ENCODE assay signal across 15 cellular contexts in genomic region chr11:72807789-72808188, GRCh38. TPM values are rescaled to one million over a fixed set of nuclear protein-coding genes. Genes with fewer than 3 reads are reported as not detected.
DNase-seq lines count a peak whose midpoint lies in the region; ATAC-seq and TF ChIP-seq lines count a peak whose summit lies in the region.
"Had no signal": no experiment of that assay in that cellular context is flagged by ENCODE, and none has a peak within 500 bp of the region (broad histone marks: within the 10 kb centered on the region; RNA-seq: fewer than 3 reads in every experiment).

No MANE protein-coding gene starts in this region.

- 0 out of 2 replicates have a peak, but pooled peaks cover 3% of the 10 kb centered on the region for H3F3A ChIP-seq in OCI-LY1 (ENCODE audit: insufficient read depth, low read length)

- H3K27ac ChIP-seq in OCI-LY1 (ENCODE audit: low read depth, low read length, poor library complexity, severe bottlenecking) (peak overlapping the region; percentile 59), psoas muscle (peak overlapping the region; percentile 30)

- TF ChIP-seq POLR2A in erythroblast (IDR thresholded peaks at IDR 0.05; ENCODE audit: low read length): no peak

- no peaks in the 10 kb centered on the region for H4K20me1 ChIP-seq in OCI-LY1 (ENCODE audit: insufficient read depth, low read length)

- H2AFZ ChIP-seq in OCI-LY1 (ENCODE audit: low read length): no peak overlapping the region

- no peaks in the 10 kb centered on the region for H3K9me2 ChIP-seq in OCI-LY1 (ENCODE audit: low read depth, low read length)

- ATAC-seq in left cardiac atrium: peak; percentile 32 to 53
- ATAC-seq in psoas muscle: no peak
- ATAC-seq in GM21381 (IDR thresholded peaks at IDR 0.05; ENCODE audit: unreplicated experiment): no peak
- no peak for ATAC-seq in SK-N-SH treated with all-trans-retinoic acid at 6 μM for 48 hours
- ATAC-seq: left colon had no signal

- intact Hi-C loops in left cardiac atrium (cut with DNase I) (no loop called here), psoas muscle (cut with DNase I) (no loop called here)

- H3K4me3 ChIP-seq in OCI-LY1 (ENCODE audit: low read depth, low read length, poor library complexity, severe bottlenecking) (no peak overlapping the region), psoas muscle (no peak overlapping the region)
- H3K4me3 ChIP-seq: SJSA1 had no signal

- peaks cover 20% of the 10 kb centered on the region for H3K36me3 ChIP-seq in OCI-LY1 (ENCODE audit: insufficient read depth, low read length)
- H3K36me3 ChIP-seq in psoas muscle (ENCODE audit: insufficient read depth in 1 of 2, low read depth in 1 of 2): peaks cover 0 to 17% of the 10 kb centered on the region in 2 donors
- H3K36me3 ChIP-seq: SJSA1 had no signal

- H3K9me3 ChIP-seq in OCI-LY1 (ENCODE audit: low read length) (no peaks in the 10 kb centered on the region), psoas muscle (no peaks in the 10 kb centered on the region)
- H3K9me3 ChIP-seq: SJSA1 had no signal

- H3K4me2 ChIP-seq in OCI-LY1 (ENCODE audit: low read length): no peak overlapping the region

- TF ChIP-seq CTCF in OCI-LY1 (IDR thresholded peaks at IDR 0.05; ENCODE audit: low read length) (no peak), psoas muscle (IDR thresholded peaks at IDR 0.05) (no peak)

- H3K9ac ChIP-seq in OCI-LY1 (ENCODE audit: low read length): no peak overlapping the region

- 65 to 80% (median 79%) methylated on average over 2 of the region's 2 CpGs for WGBS in psoas muscle, 3 donors

- H3K27me3 ChIP-seq in OCI-LY1 (ENCODE audit: insufficient read depth, low read length) (no peaks in the 10 kb centered on the region), psoas muscle (ENCODE audit: insufficient read depth in 3 of 3, low read length in 2 of 3) (no peaks in the 10 kb centered on the region)
- H3K27me3 ChIP-seq: SJSA1 had no signal

- peaks cover 9% of the 10 kb centered on the region; the same call in 1 of the 2 replicates for H3K79me2 ChIP-seq in OCI-LY1 (ENCODE audit: insufficient read depth, low read length)

- DNase-seq in CD1c-positive myeloid dendritic cell (ENCODE audit: extremely low spot score) (peak; percentile 77), left cardiac atrium (peak; percentile 9), psoas muscle (no peak), erythroblast (lab: John Stamatoyannopoulos, UW) (no peak)
- DNase-seq in activated CD4-positive, CD25-positive, alpha-beta regulatory T cell (lab: John Stamatoyannopoulos, UW): no peak
- DNase-seq: activated naive CD8-positive, alpha-beta T cell treated with anti-CD3 and anti-CD28 coated beads, Interleukin-2, amount 10 ng/mL, durations not matched to agents 7 days and 5 days; central memory CD4-positive, alpha-beta T cell; hippocampal formation; left colon; NCI-H2029; NCI-H82 had no signal

- H3K4me1 ChIP-seq in OCI-LY1 (ENCODE audit: insufficient read depth, low read length, severe bottlenecking) (peaks cover 20% of the 10 kb centered on the region), psoas muscle (peaks cover 11% of the 10 kb centered on the region)

TF ChIP-seq in SK-N-SH treated with all-trans-retinoic acid at 6 μM for 48 hours, 23 proteins besides CTCF, POLR2A, EP300 and RAD21:
- TF ChIP-seq ZNF565 (CRISPR knock-in tag; conservative IDR thresholded peaks at IDR 0.05; ENCODE audit: low read depth) (no peak), ARNTL (CRISPR knock-in tag; IDR thresholded peaks at IDR 0.05; ENCODE audit: borderline replicate concordance, low read depth) (no peak), SNAI2 (CRISPR knock-in tag; IDR thresholded peaks at IDR 0.05) (no peak), GLIS3 (CRISPR knock-in tag; IDR thresholded peaks at IDR 0.05) (no peak), ZNF8 (CRISPR knock-in tag; IDR thresholded peaks at IDR 0.05) (no peak), POU6F1 (CRISPR knock-in tag; IDR thresholded peaks at IDR 0.05; ENCODE audit: borderline replicate concordance, low read depth) (no peak), CSRNP3 (CRISPR knock-in tag; IDR thresholded peaks at IDR 0.05) (no peak), ZC3H10 (CRISPR knock-in tag; IDR thresholded peaks at IDR 0.05) (no peak), ZFP3 (CRISPR knock-in tag; IDR thresholded peaks at IDR 0.05) (no peak)

RNA-seq across cellular contexts. Expression of gene ATG16L2, which starts 6.4 kb away (rescaled TPM):
- 10 to 100 TPM; 11.9 to 16.3 TPM for total RNA-seq in left cardiac atrium
- 1 to 10 TPM; 4.5 to 9.6 (median 5.4) TPM for total RNA-seq in psoas muscle
- polyA plus RNA-seq in psoas muscle: 1 to 10 TPM; 3.9 to 5.2 (median 4.7) TPM

RNA-seq across cellular contexts. Expression of gene STARD10, which starts 13.9 kb away (rescaled TPM):
- total RNA-seq in left cardiac atrium: 10 to 100 TPM; 87.4 to 93.9 TPM
- 10 to 100 TPM; 47.3 to 70.7 (median 57.7) TPM for total RNA-seq in psoas muscle
- 10 to 100 TPM; 18.6 to 99.9 (median 57.3) TPM for polyA plus RNA-seq in psoas muscle

RNA-seq across cellular contexts. Expression of gene ARAP1, which starts 55.6 kb away (rescaled TPM):
- total RNA-seq in left cardiac atrium: 10 to 100 TPM; 60.3 to 66.9 TPM
- 10 to 100 TPM; 16.0 to 27.5 (median 18.9) TPM for total RNA-seq in psoas muscle
- polyA plus RNA-seq in psoas muscle: 10 to 100 TPM; 16.8 to 19.8 (median 17.5) TPM

Comparison
In these comparisons a context has a peak if more than half of its experiments do, and no peak if none do; other contexts are left out.
1. DNase-seq: peak in CD1c-positive myeloid dendritic cell (single experiment) and left cardiac atrium (single experiment); none in psoas muscle (0 of 2), erythroblast (0 of 2) and activated CD4-positive, CD25-positive, alpha-beta regulatory T cell (0 of 4).
2. ATAC-seq: peak in left cardiac atrium (2 of 2); none in psoas muscle (0 of 4), GM21381 (single experiment) and SK-N-SH treated with all-trans-retinoic acid at 6 μM for 48 hours (single experiment).